ENCODE assay signal across 31 cellular contexts in the genomic region with DNA sequence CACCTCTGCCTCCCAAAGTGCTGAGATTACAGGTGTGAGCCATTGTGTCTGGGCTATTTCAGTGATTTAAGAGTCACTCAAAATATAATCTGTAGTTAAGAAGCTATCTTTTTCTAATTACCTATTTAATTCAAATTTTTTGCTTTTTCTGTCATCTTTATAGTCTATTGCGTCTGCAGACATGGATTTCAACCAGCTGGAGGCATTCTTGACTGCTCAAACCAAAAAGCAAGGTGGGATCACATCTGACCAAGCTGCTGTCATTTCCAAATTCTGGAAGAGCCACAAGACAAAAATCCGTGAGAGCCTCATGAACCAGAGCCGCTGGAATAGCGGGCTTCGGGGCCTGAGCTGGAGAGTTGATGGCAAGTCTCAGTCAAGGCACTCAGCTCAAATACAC.
"Had no signal": no experiment of that assay in that cellular context is flagged by ENCODE, and none has a peak within 500 bp of the region (broad histone marks: within the 10 kb centered on the region; RNA-seq: fewer than 3 reads in every experiment).

No MANE protein-coding gene starts in this region.

- DNase-seq: activated B cell treated with CpG ODN at 0.5 μM for 24 hours; activated CD4-positive, alpha-beta T cell treated with anti-CD3 and anti-CD28 coated beads for 1 hour; activated CD4-positive, alpha-beta T cell treated with anti-CD3 and anti-CD28 coated beads, Interleukin-2, amount 10 ng/mL, durations not matched to agents 24 days and 14 days; activated CD4-positive, alpha-beta T cell treated with anti-CD3 and anti-CD28 coated beads, Interleukin-2, amount 50 U/mL, for 48 hours; activated CD8-positive, alpha-beta memory T cell treated with anti-CD3 and anti-CD28 coated beads, Interleukin-2, amount 10 ng/mL, durations not matched to agents 7 days and 5 days; activated effector memory CD4-positive, alpha-beta T cell treated with Interleukin-2 at 50 U/mL for 16 hours; activated naive CD4-positive, alpha-beta T cell; activated T-cell treated with anti-CD3 and anti-CD28 coated beads, Interleukin-2, amount 50 U/mL, for 24 hours; amniotic stem cell; brain microvascular endothelial cell; Kasumi-1; KBM-7; NCI-H1048; NCI-H187 treated with DMSO at 0.1 percent for 48 hours; NCI-H2171; NCI-H2227 treated with DMSO at 0.1 percent for 48 hours; NCI-H446 treated with DMSO at 0.1 percent for 48 hours; NCI-H524 treated with DMSO at 0.1 percent for 48 hours; NCI-H748 treated with DMSO at 0.1 percent for 48 hours; NK-92 treated with Interleukin-12 subunit alpha and Interleukin-12 subunit beta, amount 100 ng/mL, for 24 hours; PC-3; SHP77; T-cell; T-helper 2 cell; T1000 had no signal

- ATAC-seq: activated CD8-positive, alpha-beta memory T cell treated with anti-CD3 and anti-CD28 coated beads, Interleukin-2, amount 10 ng/mL, durations not matched to agents 7 days and 5 days; PC-3; T-cell had no signal

- H3K27me3 ChIP-seq: brain microvascular endothelial cell, cardiac muscle cell had no signal

- H3K9me3 Mint-ChIP-seq: activated B cell treated with CpG ODN at 0.5 μM for 24 hours; activated CD4-positive, alpha-beta T cell treated with anti-CD3 and anti-CD28 coated beads, Interleukin-2, amount 10 ng/mL, durations not matched to agents 24 days and 14 days; activated naive CD4-positive, alpha-beta T cell treated with anti-CD3 and anti-CD28 coated beads, Interleukin-2, amount 50 U/mL, for 24 hours; activated T-helper 1 cell treated with anti-CD3 and anti-CD28 coated beads, Interleukin-12 subunit alpha, Interleukin-12 subunit beta, Interleukin-2, Interleukin-4 antibody, amounts not matched to agents 30 ng/mL and 10 ng/mL and 1 ng/mL, durations not matched to agents 14 hours and 24 hours and 36 hours had no signal

- H3K4me3 ChIP-seq: cardiac muscle cell had no signal

- H3K36me3 ChIP-seq: brain microvascular endothelial cell, cardiac muscle cell had no signal

- FAIRE-seq: astrocyte, RCC 7860, TTC549 had no signal

- H3K27ac Mint-ChIP-seq: activated B cell treated with CpG ODN at 0.5 μM for 24 hours; activated CD4-positive, alpha-beta T cell treated with anti-CD3 and anti-CD28 coated beads, Interleukin-2, amount 10 ng/mL, durations not matched to agents 24 days and 14 days; activated CD8-positive, alpha-beta memory T cell treated with anti-CD3 and anti-CD28 coated beads, Interleukin-2, amount 10 ng/mL, durations not matched to agents 7 days and 5 days; activated naive CD4-positive, alpha-beta T cell treated with anti-CD3 and anti-CD28 coated beads, Interleukin-2, amount 50 U/mL, for 24 hours; activated T-cell treated with anti-CD3 and anti-CD28 coated beads, Interleukin-2, amount 50 U/mL, for 24 hours; activated T-helper 1 cell treated with anti-CD3 and anti-CD28 coated beads, Interleukin-12 subunit alpha, Interleukin-12 subunit beta, Interleukin-2, Interleukin-4 antibody, amounts not matched to agents 30 ng/mL and 10 ng/mL and 1 ng/mL, durations not matched to agents 14 hours and 24 hours and 36 hours; T-cell had no signal

- H3K4me1 Mint-ChIP-seq: activated B cell treated with CpG ODN at 0.5 μM for 24 hours; activated CD4-positive, alpha-beta T cell treated with anti-CD3 and anti-CD28 coated beads, Interleukin-2, amount 10 ng/mL, durations not matched to agents 24 days and 14 days had no signal

- H3K27me3 Mint-ChIP-seq: activated B cell treated with CpG ODN at 0.5 μM for 24 hours; activated CD4-positive, alpha-beta T cell treated with anti-CD3 and anti-CD28 coated beads, Interleukin-2, amount 10 ng/mL, durations not matched to agents 24 days and 14 days; activated CD8-positive, alpha-beta memory T cell treated with anti-CD3 and anti-CD28 coated beads, Interleukin-2, amount 10 ng/mL, durations not matched to agents 7 days and 5 days; activated naive CD4-positive, alpha-beta T cell treated with anti-CD3 and anti-CD28 coated beads, Interleukin-2, amount 50 U/mL, for 24 hours; activated T-cell treated with anti-CD3 and anti-CD28 coated beads, Interleukin-2, amount 50 U/mL, for 24 hours; T-cell had no signal

- H3K4me3 Mint-ChIP-seq: activated B cell treated with CpG ODN at 0.5 μM for 24 hours; activated CD4-positive, alpha-beta T cell treated with anti-CD3 and anti-CD28 coated beads, Interleukin-2, amount 10 ng/mL, durations not matched to agents 24 days and 14 days; activated CD8-positive, alpha-beta memory T cell treated with anti-CD3 and anti-CD28 coated beads, Interleukin-2, amount 10 ng/mL, durations not matched to agents 7 days and 5 days; activated naive CD4-positive, alpha-beta T cell treated with anti-CD3 and anti-CD28 coated beads, Interleukin-2, amount 50 U/mL, for 24 hours; activated T-cell treated with anti-CD3 and anti-CD28 coated beads, Interleukin-2, amount 50 U/mL, for 24 hours; activated T-helper 1 cell treated with anti-CD3 and anti-CD28 coated beads, Interleukin-12 subunit alpha, Interleukin-12 subunit beta, Interleukin-2, Interleukin-4 antibody, amounts not matched to agents 30 ng/mL and 10 ng/mL and 1 ng/mL, durations not matched to agents 14 hours and 24 hours and 36 hours; T-cell had no signal

- H3K27ac ChIP-seq: brain microvascular endothelial cell, cardiac muscle cell had no signal
